8 cellular contexts compared by ENCODE assay signal in the genomic region with DNA sequence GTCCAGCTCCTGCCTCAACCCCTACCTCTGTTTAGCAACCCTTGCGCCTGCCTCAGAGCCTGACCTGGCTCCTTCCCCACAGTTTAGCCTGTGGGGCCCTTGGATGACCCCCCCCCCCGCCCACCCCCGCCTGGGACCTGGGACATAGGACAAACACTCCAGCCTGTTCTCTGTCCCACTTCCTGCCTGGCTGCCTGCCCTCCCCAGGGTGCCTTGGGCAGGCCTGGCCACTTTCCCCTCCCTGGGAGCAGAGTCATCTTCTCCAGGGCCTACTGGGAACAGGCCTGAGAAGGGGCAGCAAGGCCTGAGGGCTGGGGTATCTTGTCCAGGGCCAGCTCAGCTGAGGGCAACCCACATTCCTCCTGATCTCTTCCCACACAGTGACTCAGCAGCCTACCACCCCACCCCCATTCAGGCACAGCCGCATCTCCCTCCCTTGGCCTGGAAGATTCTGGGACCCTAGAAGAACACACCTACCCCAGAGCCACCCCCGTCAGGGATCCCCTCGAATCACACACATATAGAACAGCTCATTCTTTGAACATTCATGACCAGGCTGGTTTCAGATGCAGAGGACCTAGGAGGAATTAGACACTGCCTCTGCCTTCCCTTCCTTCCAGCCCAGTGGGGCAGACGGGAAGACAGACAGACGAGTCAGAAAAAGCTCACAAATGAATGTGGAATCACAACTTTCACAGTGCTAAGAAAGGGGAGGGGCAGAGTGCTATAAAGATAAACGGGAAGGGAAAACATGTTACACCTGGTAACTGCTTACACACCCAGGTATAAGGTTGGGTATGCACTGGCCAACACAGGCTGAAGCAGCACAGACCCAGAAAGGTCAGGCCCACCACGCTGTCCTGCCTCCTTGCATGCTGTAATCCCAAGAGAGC. TPM values are rescaled to one million over a fixed set of nuclear protein-coding genes. Genes with fewer than 3 reads are reported as not detected.
DNase-seq lines count a peak whose midpoint lies in the region; ATAC-seq, FAIRE-seq and TF ChIP-seq lines count a peak whose summit lies in the region.

No MANE protein-coding gene starts in this region.

- H3K4me2 ChIP-seq in K562 (ENCODE audit: insufficient read depth, low read length) = peak overlapping the region; percentile 61

- H4K20me1 ChIP-seq in K562 (replicated peaks; ENCODE audit: control insufficient read depth, insufficient read depth, low read length) = peaks cover 2% of the 10 kb centered on the region

- peaks cover 62 to 68% of the 10 kb centered on the region in 2 experiments for H3K4me1 ChIP-seq in K562 (replicated peaks in 1 of 2; ENCODE audit: control insufficient read depth in 2 of 2, insufficient read depth in 2 of 2, low read length in 2 of 2)
- H3K4me1 ChIP-seq in tibial nerve = peaks cover 0 to 63% (median 38%) of the 10 kb centered on the region in 4 donors

- TF ChIP-seq POLR2A in K562 (conservative IDR thresholded peaks at IDR 0.05) = no peak
- TF ChIP-seq POLR2A in tibial nerve (IDR thresholded peaks at IDR 0.05) = no peak

- TF ChIP-seq EP300 in K562 (IDR thresholded peaks at IDR 0.05; ENCODE audit: low read length) = peak; percentile 50; the same call in 1 of the 2 replicates
- TF ChIP-seq EP300 in tibial nerve (IDR thresholded peaks at IDR 0.05) = no peak

- H3K9ac ChIP-seq in K562 (ENCODE audit: insufficient read depth in 1 of 2, low read depth in 2 of 2, low read length in 2 of 2) = peak overlapping the region; percentile 60 to 90

- H3K27me3 Mint-ChIP-seq in activated naive CD4-positive, alpha-beta T cell treated with anti-CD3 and anti-CD28 coated beads, Interleukin-2, amount 50 U/mL, for 24 hours = no peaks in the 10 kb centered on the region

- CTCF ChIA-PET in K562 (lab: Yijun Ruan, JAX; ENCODE audit: low intra/inter-chr PET ratio) = no interaction called here

- peaks cover 2% of the 10 kb centered on the region for H3K36me3 Mint-ChIP-seq in activated naive CD4-positive, alpha-beta T cell treated with anti-CD3 and anti-CD28 coated beads, Interleukin-2, amount 50 U/mL, for 24 hours

- peak overlapping the region; percentile 54 for H2AFZ ChIP-seq in K562 (ENCODE audit: low read depth, low read length)

- peaks cover 67% of the 10 kb centered on the region; the same call in 2 of the 3 replicates for H3K36me3 ChIP-seq in K562 (ENCODE audit: control insufficient read depth, insufficient read depth, low read length)
- peaks cover 4% of the 10 kb centered on the region for H3K36me3 ChIP-seq in kidney epithelial cell (ENCODE audit: control insufficient read depth, insufficient read depth, low read length)
- peaks cover 0 to 37% (median 14%) of the 10 kb centered on the region in 3 donors for H3K36me3 ChIP-seq in tibial nerve

- H3K4me3 ChIP-seq in K562 (no peak overlapping the region), kidney epithelial cell (ENCODE audit: low read depth, low read length) (no peak overlapping the region), tibial nerve (no peak overlapping the region)

- no peak overlapping the region for H3K4me3 Mint-ChIP-seq in activated naive CD4-positive, alpha-beta T cell treated with anti-CD3 and anti-CD28 coated beads, Interleukin-2, amount 50 U/mL, for 24 hours

- H3K9me3 Mint-ChIP-seq in activated naive CD4-positive, alpha-beta T cell treated with anti-CD3 and anti-CD28 coated beads, Interleukin-2, amount 50 U/mL, for 24 hours = no peaks in the 10 kb centered on the region

- no TSS peak for BruUV-seq in K562 (replicated peaks; lab: Mats Ljungman, UMichigan)

- H3K27ac Mint-ChIP-seq in activated naive CD4-positive, alpha-beta T cell treated with anti-CD3 and anti-CD28 coated beads, Interleukin-2, amount 50 U/mL, for 24 hours = peak overlapping the region; percentile 90

- peaks cover 75% of the 10 kb centered on the region for H3K79me2 ChIP-seq in K562 (ENCODE audit: control insufficient read depth, insufficient read depth, low read length)

- DNase-seq in activated naive CD4-positive, alpha-beta T cell treated with anti-CD3 and anti-CD28 coated beads, Interleukin-2, amount 50 U/mL, for 16 hours = no peak
- peak; percentile 68 to 83 (median 74) for DNase-seq in K562 (ENCODE audit: extremely low read depth in 1 of 4, low spot score in 3 of 4)
- DNase-seq in kidney epithelial cell (ENCODE audit: low read depth) = peak; percentile 70
- no peak for DNase-seq in tibial nerve (ENCODE audit: low spot score in 2 of 2)

- no peaks in the 10 kb centered on the region for H3K9me1 ChIP-seq in K562 (ENCODE audit: control insufficient read depth, insufficient read depth, low read length)

- POLR2A ChIA-PET in K562 (lab: Yijun Ruan, JAX) = interaction anchor here (0.5 to 1.2 kb wide), 4 partner anchors 15 to 670 kb away, joined by 3 to 7 read pairs (median 3); a partner anchor contains a TSS

- H3K27me3 ChIP-seq in K562 (ENCODE audit: control insufficient read depth in 2 of 2, insufficient read depth in 2 of 2, low read length in 2 of 2) (no peaks in the 10 kb centered on the region), kidney epithelial cell (ENCODE audit: control insufficient read depth, insufficient read depth, low read length) (no peaks in the 10 kb centered on the region), tibial nerve (no peaks in the 10 kb centered on the region)

- peak; percentile 86 for FAIRE-seq in K562 (lab: Jason Lieb, UNC)

- TF ChIP-seq CTCF in K562 (IDR thresholded peaks at IDR 0.05 in 2 of 3, conservative IDR thresholded peaks at IDR 0.05 in 1 of 3; ENCODE audit: insufficient read depth in 2 of 3, low read depth in 1 of 3, low read length in 3 of 3) (no peak), kidney epithelial cell (IDR thresholded peaks at IDR 0.05; ENCODE audit: insufficient read depth, low read length, poor library complexity, severe bottlenecking) (no peak), tibial nerve (IDR thresholded peaks at IDR 0.05) (no peak)

- no peak for TF ChIP-seq RAD21 in K562 (CRISPR knock-in tag; conservative IDR thresholded peaks at IDR 0.05 in 1 of 2, IDR thresholded peaks at IDR 0.05 in 1 of 2)

- 11% methylated on average over 10 of the region's 10 CpGs for WGBS in K562 (ENCODE audit: insufficient coverage, low coverage, missing lambda C conversion rate)
- WGBS in tibial nerve, 2 donors = 39 to 51% methylated on average over 10 of the region's 10 CpGs

- H3K27ac ChIP-seq in K562 (ENCODE audit: extremely low read depth, low read depth, low read length) (peak overlapping the region; percentile 83), tibial nerve (peak overlapping the region; percentile 2 to 81 (median 73))

- in situ Hi-C loops in K562 (cut with MboI) = no loop called here

- H3K4me1 Mint-ChIP-seq in activated naive CD4-positive, alpha-beta T cell treated with anti-CD3 and anti-CD28 coated beads, Interleukin-2, amount 50 U/mL, for 24 hours = peaks cover 37% of the 10 kb centered on the region

- H3K9me3 ChIP-seq in K562 (replicated peaks; ENCODE audit: control insufficient read depth, insufficient read depth, low read depth, low read length) = no peaks in the 10 kb centered on the region
- H3K9me3 ChIP-seq in tibial nerve = no peaks in the 10 kb centered on the region

- intact Hi-C loops in K562 (cut with micrococcal nuclease) = loop anchor here (10.0 kb wide), 1 partner anchor 266 kb away; no protein-coding TSS in a partner anchor

- peak; percentile 26 for ATAC-seq in K562
- no peak for ATAC-seq in GM18520 (IDR thresholded peaks at IDR 0.05; ENCODE audit: unreplicated experiment)
- ATAC-seq in HG03378 (IDR thresholded peaks at IDR 0.05; ENCODE audit: unreplicated experiment) = no peak
- no peak for ATAC-seq in HG02870 (IDR thresholded peaks at IDR 0.05; ENCODE audit: unreplicated experiment)

RNA-seq across cellular contexts. Expression of a gene that starts 6.0 kb away (rescaled TPM):
- total RNA-seq in K562 (2011; cell fraction: chromatin; rRNA removed; ENCODE audit: low replicate concordance) = 215 and 563 TPM in 2 replicates
- 341 and 352 TPM in 2 replicates for total RNA-seq in K562 (2011; cell fraction: nucleolus; rRNA removed)
- 210 and 234 TPM in 2 replicates for total RNA-seq in K562 (2011; cell fraction: nucleoplasm; rRNA removed)
- total RNA-seq in K562 (2014; rRNA removed) (47.9 and 57.6 TPM in 2 replicates), K562 (2014; rRNA removed; fragmentation: Illumina TruSeq; extraction: Trizol) (16.2 and 26.9 TPM in 2 replicates), K562 (2015; rRNA removed; fragmentation: Illumina TruSeq; extraction: Trizol) (21.1 and 21.8 TPM in 2 replicates), K562 (2021) (113 and 126 TPM in 2 replicates), kidney epithelial cell (3.8 and 11.4 TPM in 2 replicates), tibial nerve (10 to 100 TPM; 17.3 to 45.3 (median 25.5) TPM)
- polyA plus RNA-seq in K562 (2011; rRNA removed) (32.3 and 65.2 TPM in 2 replicates), K562 (2014; fragmentation: Illumina TruSeq; extraction: Trizol) (48.2 and 49.9 TPM in 2 replicates), K562 (2014; fragmentation: Nextera tagmentation; extraction: Ambion mirVana) (10 to 100 TPM; 18.7 to 19.2 TPM), K562 (2014; rRNA removed) (63.0 and 63.7 TPM in 2 replicates)
- 33.8 and 42.7 TPM in 2 replicates for polyA plus RNA-seq in K562 (2011; cell fraction: cytosol; rRNA removed)
- 385 and 440 TPM in 2 replicates for polyA plus RNA-seq in K562 (2011; cell fraction: nucleus; rRNA removed)
- 73.5 and 82.7 TPM in 2 replicates for polyA plus RNA-seq in K562 (2012)
- polyA minus RNA-seq in K562 (2011; rRNA and poly(A)+ RNA removed) = 19.6 and 21.8 TPM in 2 replicates
- 36.4 and 51.4 TPM in 2 replicates for polyA minus RNA-seq in K562 (2011; cell fraction: cytosol; rRNA and poly(A)+ RNA removed)
- 49.3 and 53.6 TPM in 2 replicates for polyA minus RNA-seq in K562 (2011; cell fraction: nucleus; rRNA and poly(A)+ RNA removed)

RNA-seq across cellular contexts. Expression of a gene that starts 7.5 kb away (rescaled TPM):
- total RNA-seq in K562 (2011; cell fraction: chromatin; rRNA removed; ENCODE audit: low replicate concordance) = 11.2 and 22.6 TPM in 2 replicates
- total RNA-seq in K562 (2011; cell fraction: nucleolus; rRNA removed) = 13.6 and 15.5 TPM in 2 replicates
- total RNA-seq in K562 (2011; cell fraction: nucleoplasm; rRNA removed) = 10.0 and 10.3 TPM in 2 replicates
- total RNA-seq in K562 (2014; rRNA removed) (1.2 and 1.6 TPM in 2 replicates), K562 (2014; rRNA removed; fragmentation: Illumina TruSeq; extraction: Trizol) (0.69 and 0.70 TPM in 2 replicates), K562 (2015; rRNA removed; fragmentation: Illumina TruSeq; extraction: Trizol) (0.72 TPM in 2 replicates), K562 (2021) (2.5 and 3.1 TPM in 2 replicates), kidney epithelial cell (0.07 TPM in 1 of 2 replicates, not detected in the other), tibial nerve (1 to 10 TPM in 3 of 4 donors, under 1 TPM in 1; 0.59 to 2.0 (median 1.5) TPM)
- polyA plus RNA-seq in K562 (2011; rRNA removed) (2.6 and 3.4 TPM in 2 replicates), K562 (2014; fragmentation: Illumina TruSeq; extraction: Trizol) (1.5 and 1.8 TPM in 2 replicates), K562 (2014; fragmentation: Nextera tagmentation; extraction: Ambion mirVana) (under 1 TPM; 0.06 to 0.07 TPM), K562 (2014; rRNA removed) (2.7 and 2.8 TPM in 2 replicates)
- polyA plus RNA-seq in K562 (2011; cell fraction: cytosol; rRNA removed) = 1.8 and 2.4 TPM in 2 replicates
- 25.0 and 34.4 TPM in 2 replicates for polyA plus RNA-seq in K562 (2011; cell fraction: nucleus; rRNA removed)
- polyA plus RNA-seq in K562 (2012) = 2.1 and 3.4 TPM in 2 replicates
- 1.2 and 1.3 TPM in 2 replicates for polyA minus RNA-seq in K562 (2011; rRNA and poly(A)+ RNA removed)
- 0.91 and 1.5 TPM in 2 replicates for polyA minus RNA-seq in K562 (2011; cell fraction: cytosol; rRNA and poly(A)+ RNA removed)
- 4.4 and 4.7 TPM in 2 replicates for polyA minus RNA-seq in K562 (2011; cell fraction: nucleus; rRNA and poly(A)+ RNA removed)

RNA-seq across cellular contexts. Expression of a gene that starts 14.3 kb away (rescaled TPM):
- total RNA-seq in K562 (2011; cell fraction: chromatin; rRNA removed; ENCODE audit: low replicate concordance) = 63.5 and 134 TPM in 2 replicates
- total RNA-seq in K562 (2011; cell fraction: nucleolus; rRNA removed) = 154 and 182 TPM in 2 replicates
- total RNA-seq in K562 (2011; cell fraction: nucleoplasm; rRNA removed) = 105 and 122 TPM in 2 replicates
- total RNA-seq in K562 (2014; rRNA removed) (43.6 and 46.8 TPM in 2 replicates), K562 (2014; rRNA removed; fragmentation: Illumina TruSeq; extraction: Trizol) (25.2 and 31.8 TPM in 2 replicates), K562 (2015; rRNA removed; fragmentation: Illumina TruSeq; extraction: Trizol) (33.3 and 37.4 TPM in 2 replicates), K562 (2021) (46.5 and 54.3 TPM in 2 replicates), kidney epithelial cell (55.9 and 59.3 TPM in 2 replicates), tibial nerve (10 to 100 TPM; 28.0 to 47.6 (median 41.2) TPM)
- polyA plus RNA-seq in K562 (2011; rRNA removed) (55.8 and 67.8 TPM in 2 replicates), K562 (2014; fragmentation: Illumina TruSeq; extraction: Trizol) (54.1 and 61.7 TPM in 2 replicates), K562 (2014; fragmentation: Nextera tagmentation; extraction: Ambion mirVana) (100 to 1,000 TPM; 233 to 239 TPM), K562 (2014; rRNA removed) (64.4 and 72.6 TPM in 2 replicates)
- 113 and 129 TPM in 2 replicates for polyA plus RNA-seq in K562 (2011; cell fraction: cytosol; rRNA removed)
- 65.0 and 95.7 TPM in 2 replicates for polyA plus RNA-seq in K562 (2011; cell fraction: nucleus; rRNA removed)
- 48.4 and 51.3 TPM in 2 replicates for polyA plus RNA-seq in K562 (2012)
- polyA minus RNA-seq in K562 (2011; rRNA and poly(A)+ RNA removed) = 48.1 and 54.8 TPM in 2 replicates
- 21.3 and 27.6 TPM in 2 replicates for polyA minus RNA-seq in K562 (2011; cell fraction: cytosol; rRNA and poly(A)+ RNA removed)
- 32.0 and 42.5 TPM in 2 replicates for polyA minus RNA-seq in K562 (2011; cell fraction: nucleus; rRNA and poly(A)+ RNA removed)

RNA-seq across cellular contexts. Expression of a gene that starts 38.1 kb away (rescaled TPM):
- 35.5 and 125 TPM in 2 replicates for total RNA-seq in K562 (2011; cell fraction: chromatin; rRNA removed; ENCODE audit: low replicate concordance)
- total RNA-seq in K562 (2011; cell fraction: nucleolus; rRNA removed) = 104 and 108 TPM in 2 replicates
- total RNA-seq in K562 (2011; cell fraction: nucleoplasm; rRNA removed) = 56.2 and 56.3 TPM in 2 replicates
- total RNA-seq in K562 (2014; rRNA removed) (25.2 and 30.8 TPM in 2 replicates), K562 (2014; rRNA removed; fragmentation: Illumina TruSeq; extraction: Trizol) (8.4 and 12.2 TPM in 2 replicates), K562 (2015; rRNA removed; fragmentation: Illumina TruSeq; extraction: Trizol) (17.1 and 17.9 TPM in 2 replicates), K562 (2021) (32.8 and 35.4 TPM in 2 replicates), kidney epithelial cell (9.7 and 19.7 TPM in 2 replicates), tibial nerve (10 to 100 TPM; 25.6 to 42.4 (median 34.6) TPM)
- polyA plus RNA-seq in K562 (2011; rRNA removed) (25.3 and 38.6 TPM in 2 replicates), K562 (2014; fragmentation: Illumina TruSeq; extraction: Trizol) (14.9 and 23.8 TPM in 2 replicates), K562 (2014; fragmentation: Nextera tagmentation; extraction: Ambion mirVana) (1 to 10 TPM; 3.7 to 4.7 TPM), K562 (2014; rRNA removed) (33.5 and 36.8 TPM in 2 replicates)
- polyA plus RNA-seq in K562 (2011; cell fraction: cytosol; rRNA removed) = 31.4 and 51.4 TPM in 2 replicates
- polyA plus RNA-seq in K562 (2011; cell fraction: nucleus; rRNA removed) = 233 and 335 TPM in 2 replicates
- 20.8 and 43.5 TPM in 2 replicates for polyA plus RNA-seq in K562 (2012)
- polyA minus RNA-seq in K562 (2011; rRNA and poly(A)+ RNA removed) = 8.0 and 10.5 TPM in 2 replicates
- polyA minus RNA-seq in K562 (2011; cell fraction: cytosol; rRNA and poly(A)+ RNA removed) = 19.2 and 26.7 TPM in 2 replicates
- polyA minus RNA-seq in K562 (2011; cell fraction: nucleus; rRNA and poly(A)+ RNA removed) = 35.8 and 36.2 TPM in 2 replicates

RNA-seq across cellular contexts. Expression of a gene that starts 42.3 kb away (rescaled TPM):
- 12.1 and 42.9 TPM in 2 replicates for total RNA-seq in K562 (2011; cell fraction: chromatin; rRNA removed; ENCODE audit: low replicate concordance)
- 32.0 and 40.1 TPM in 2 replicates for total RNA-seq in K562 (2011; cell fraction: nucleolus; rRNA removed)
- total RNA-seq in K562 (2011; cell fraction: nucleoplasm; rRNA removed) = 12.4 and 17.4 TPM in 2 replicates
- total RNA-seq in K562 (2014; rRNA removed) (1.9 and 3.1 TPM in 2 replicates), K562 (2014; rRNA removed; fragmentation: Illumina TruSeq; extraction: Trizol) (0.48 and 0.58 TPM in 2 replicates), K562 (2015; rRNA removed; fragmentation: Illumina TruSeq; extraction: Trizol) (1.5 and 1.7 TPM in 2 replicates), K562 (2021) (3.9 and 4.6 TPM in 2 replicates), kidney epithelial cell (5.2 and 5.9 TPM in 2 replicates), tibial nerve (10 to 100 TPM in 1 of 4 donors, 1 to 10 TPM in 3; 2.4 to 14.4 (median 4.4) TPM)
- polyA plus RNA-seq in K562 (2011; rRNA removed) (2.5 and 4.0 TPM in 2 replicates), K562 (2014; fragmentation: Illumina TruSeq; extraction: Trizol) (0.82 and 1.3 TPM in 2 replicates), K562 (2014; fragmentation: Nextera tagmentation; extraction: Ambion mirVana) (under 1 TPM; 0.04 to 0.06 TPM), K562 (2014; rRNA removed) (5.1 and 5.2 TPM in 2 replicates)
- 2.2 and 3.1 TPM in 2 replicates for polyA plus RNA-seq in K562 (2011; cell fraction: cytosol; rRNA removed)
- polyA plus RNA-seq in K562 (2011; cell fraction: nucleus; rRNA removed) = 35.2 and 59.8 TPM in 2 replicates
- polyA plus RNA-seq in K562 (2012) = 3.7 and 5.7 TPM in 2 replicates
- polyA minus RNA-seq in K562 (2011; rRNA and poly(A)+ RNA removed) = 0.51 and 0.53 TPM in 2 replicates
- polyA minus RNA-seq in K562 (2011; cell fraction: cytosol; rRNA and poly(A)+ RNA removed) = 0.57 and 1.3 TPM in 2 replicates
- 5.8 and 7.3 TPM in 2 replicates for polyA minus RNA-seq in K562 (2011; cell fraction: nucleus; rRNA and poly(A)+ RNA removed)

Comparison
In these comparisons a context has a peak if more than half of its experiments do, and no peak if none do; other contexts are left out.
1. DNase-seq: peak in K562 (4 of 4) and kidney epithelial cell (single experiment); none in activated naive CD4-positive, alpha-beta T cell treated with anti-CD3 and anti-CD28 coated beads, Interleukin-2, amount 50 U/mL, for 16 hours (single experiment) and tibial nerve (0 of 2).